Comparison of ENCODE assay signal across 8 cellular contexts in the genomic region with DNA sequence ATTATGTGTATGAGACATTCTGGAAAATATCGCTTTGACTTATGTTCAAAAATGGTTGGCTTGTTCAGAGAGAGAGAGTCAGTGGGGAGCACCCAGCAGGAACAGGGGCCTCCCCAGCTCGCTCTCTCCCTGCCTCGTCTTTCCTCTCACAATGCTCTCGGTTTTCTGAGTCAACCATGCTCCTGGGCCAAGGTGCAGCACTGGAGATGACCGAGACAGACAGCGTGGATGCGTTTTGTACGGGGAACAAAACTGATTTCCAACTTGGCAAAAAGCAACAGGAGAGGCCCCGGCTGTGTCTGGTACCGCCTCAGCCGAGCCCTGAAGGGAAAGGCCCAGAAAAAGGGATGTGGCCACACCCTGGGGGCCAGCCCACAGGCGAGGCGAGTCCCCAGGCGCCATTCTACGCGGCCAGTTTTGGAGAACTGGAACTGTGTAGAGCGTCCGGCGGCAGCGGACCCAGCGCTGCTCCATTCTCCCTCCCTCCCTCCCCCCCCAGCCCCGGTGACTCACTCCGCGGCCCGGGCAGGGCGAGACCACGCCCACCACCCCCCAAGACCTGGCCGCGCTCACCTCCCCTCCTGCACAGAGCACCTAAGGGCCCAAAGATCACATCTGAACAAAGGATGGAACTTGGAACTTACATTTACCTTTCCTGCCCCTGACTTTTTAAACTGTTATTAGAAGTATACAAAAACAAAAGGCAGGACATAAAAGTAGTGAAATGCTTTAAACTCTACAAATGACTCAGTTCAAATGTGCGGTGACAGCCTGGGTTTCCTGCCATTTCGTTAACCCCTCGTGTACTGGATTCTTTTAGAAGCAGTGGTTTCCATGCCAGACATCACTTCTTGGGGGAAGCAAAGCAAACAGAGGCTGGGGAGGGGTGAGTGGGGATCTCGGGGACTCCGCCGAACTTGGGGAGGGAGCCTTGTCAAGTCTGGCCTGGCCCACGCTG. TPM values are rescaled to one million over a fixed set of nuclear protein-coding genes. Genes with fewer than 3 reads are reported as not detected.
A peak's percentile ranks its signal among the peaks of the same experiment; 100 is the strongest.
DNase-seq lines count a peak whose midpoint lies in the region; ATAC-seq lines count a peak whose summit lies in the region.

No MANE protein-coding gene starts in this region.

- peak; percentile 84 for ATAC-seq in GM21367 (IDR thresholded peaks at IDR 0.05; ENCODE audit: unreplicated experiment)

- H3K9me3 ChIP-seq in endocrine pancreas (ENCODE audit: control insufficient read depth, low read length): no peaks in the 10 kb centered on the region

- H3K36me3 Mint-ChIP-seq in activated CD4-positive, alpha-beta memory T cell treated with anti-CD3 and anti-CD28 coated beads, Interleukin-2, amount 10 ng/mL, durations not matched to agents 7 days and 5 days (ENCODE audit: low read depth): peaks cover 62% of the 10 kb centered on the region

- peak overlapping the region; percentile 86 for H3K4me3 Mint-ChIP-seq in activated CD4-positive, alpha-beta memory T cell treated with anti-CD3 and anti-CD28 coated beads, Interleukin-2, amount 10 ng/mL, durations not matched to agents 7 days and 5 days

- DNase-seq in AG08396 (ENCODE audit: low spot score) (peak; percentile 90), HT1080 (ENCODE audit: low read depth) (peak; percentile 79), mucosa of gallbladder (ENCODE audit: low spot score) (peak; percentile 80)
- peak; percentile 74 for DNase-seq in activated CD4-positive, alpha-beta memory T cell treated with anti-CD3 and anti-CD28 coated beads, Interleukin-2, amount 10 ng/mL, durations not matched to agents 7 days and 5 days
- peak; percentile 70 for DNase-seq in stimulated activated naive CD4-positive, alpha-beta T cell treated with Interleukin-2 at 50 U/mL for 16 hours (lab: John Stamatoyannopoulos, UW)
- DNase-seq in NK-92 treated with Interleukin-12 subunit alpha and Interleukin-12 subunit beta, amount 100 ng/mL, for 24 hours (lab: John Stamatoyannopoulos, UW): no peak

- H3K27me3 Mint-ChIP-seq in activated CD4-positive, alpha-beta memory T cell treated with anti-CD3 and anti-CD28 coated beads, Interleukin-2, amount 10 ng/mL, durations not matched to agents 7 days and 5 days: peaks cover 2% of the 10 kb centered on the region

- H3K27me3 ChIP-seq in endocrine pancreas (ENCODE audit: control insufficient read depth, insufficient read depth, low read length): peaks cover 2% of the 10 kb centered on the region

- peaks cover 86% of the 10 kb centered on the region for H3K4me1 Mint-ChIP-seq in activated CD4-positive, alpha-beta memory T cell treated with anti-CD3 and anti-CD28 coated beads, Interleukin-2, amount 10 ng/mL, durations not matched to agents 7 days and 5 days

- no peak overlapping the region for H3K9ac ChIP-seq in endocrine pancreas (ENCODE audit: control insufficient read depth, insufficient read depth, low read length)

- POLR2A ChIA-PET in activated CD4-positive, alpha-beta memory T cell treated with anti-CD3 and anti-CD28 coated beads, Interleukin-2, amount 10 ng/mL, durations not matched to agents 7 days and 5 days (lab: Charles Lee): interaction anchor here (6.8 kb wide), 1 partner anchor 10 kb away, joined by 124 read pairs; a partner anchor contains a TSS

- H3K9me3 Mint-ChIP-seq in activated CD4-positive, alpha-beta memory T cell treated with anti-CD3 and anti-CD28 coated beads, Interleukin-2, amount 10 ng/mL, durations not matched to agents 7 days and 5 days: no peaks in the 10 kb centered on the region

- no peaks in the 10 kb centered on the region for H3K4me1 ChIP-seq in endocrine pancreas (ENCODE audit: control insufficient read depth, insufficient read depth, low read length)

- H3K27ac Mint-ChIP-seq in activated CD4-positive, alpha-beta memory T cell treated with anti-CD3 and anti-CD28 coated beads, Interleukin-2, amount 10 ng/mL, durations not matched to agents 7 days and 5 days: peak overlapping the region; percentile 99

- CTCF ChIA-PET in activated CD4-positive, alpha-beta memory T cell treated with anti-CD3 and anti-CD28 coated beads, Interleukin-2, amount 10 ng/mL, durations not matched to agents 7 days and 5 days (lab: Charles Lee): no interaction called here

- no peaks in the 10 kb centered on the region for H3K36me3 ChIP-seq in endocrine pancreas (ENCODE audit: control insufficient read depth, insufficient read depth, low read length)

- H3K4me3 ChIP-seq in endocrine pancreas (ENCODE audit: control insufficient read depth, insufficient read depth, low read length): peak overlapping the region; percentile 8

RNA-seq across cellular contexts. Expression of a gene that starts 12.7 kb away (rescaled TPM):
- total RNA-seq in HT1080 (2014; rRNA removed; shearing (Covaris generic)): 4.0 and 6.2 TPM in 2 replicates
- 0.02 and 0.73 TPM in 2 replicates for polyA plus RNA-seq in HT1080 (2015; cell fraction: cytosol; rRNA removed)
- polyA plus RNA-seq in HT1080 (2015; cell fraction: nucleus; rRNA removed): 0.06 and 0.08 TPM in 2 replicates
- 10 to 100 TPM; 35.8 to 36.5 TPM for total RNA-seq in activated CD4-positive, alpha-beta memory T cell treated with anti-CD3 and anti-CD28 coated beads, Interleukin-2, amount 10 ng/mL, durations not matched to agents 7 days and 5 days
- 19.8 TPM for total RNA-seq in mucosa of gallbladder
